Comparison of ENCODE assay signal across 13 cellular contexts in genomic region chr7:139703468-139704307, GRCh38.
DNase-seq lines count a peak whose midpoint lies in the region; ATAC-seq, FAIRE-seq and TF ChIP-seq lines count a peak whose summit lies in the region.
"Had no signal": no experiment of that assay in that cellular context is flagged by ENCODE, and none has a peak within 500 bp of the region (broad histone marks: within the 10 kb centered on the region; RNA-seq: fewer than 3 reads in every experiment).

No MANE protein-coding gene starts in this region.

- no peak for TF ChIP-seq CTCF in nephron (IDR thresholded peaks at IDR 0.05; ENCODE audit: unreplicated experiment in 3 of 3)

- no peak for FAIRE-seq in GM19239 (lab: Jason Lieb, UNC)
- FAIRE-seq: endothelial cell of umbilical vein had no signal

- intact Hi-C loops in activated CD4-positive, alpha-beta T cell treated with anti-CD3 and anti-CD28 coated beads, Interleukin-2, amount 10 ng/mL, durations not matched to agents 24 days and 14 days (cut with micrococcal nuclease), result no loop called here

- no peaks in the 10 kb centered on the region for H3K27me3 Mint-ChIP-seq in nephron (ENCODE audit: low read depth)
- no peaks in the 10 kb centered on the region for H3K27me3 Mint-ChIP-seq in activated CD4-positive, alpha-beta T cell treated with anti-CD3 and anti-CD28 coated beads, Interleukin-2, amount 10 ng/mL, durations not matched to agents 24 days and 14 days

- DNase-seq in NCI-H82 treated with DMSO at 0.1 percent for 48 hours (lab: John Stamatoyannopoulos, UW; ENCODE audit: unreplicated experiment), result no peak
- DNase-seq in GM19239 (ENCODE audit: insufficient read length, low spot score), result no peak
- no peak for DNase-seq in activated CD4-positive, alpha-beta T cell treated with anti-CD3 and anti-CD28 coated beads, Interleukin-2, amount 10 ng/mL, durations not matched to agents 24 days and 14 days
- DNase-seq: activated gamma-delta T cell, DND-41, HCEC 1CT, mesendoderm had no signal

- H3K27ac ChIP-seq in angular gyrus (ENCODE audit: low read depth, low read length), result peak overlapping the region; percentile 57

- ATAC-seq in GM18873 (IDR thresholded peaks at IDR 0.05; ENCODE audit: low FRiP score, unreplicated experiment) (peak; percentile 15), HG02759 (IDR thresholded peaks at IDR 0.05; ENCODE audit: unreplicated experiment) (peak; percentile 33)
- no peak for ATAC-seq in activated CD4-positive, CD25-positive, alpha-beta regulatory T cell treated with anti-CD3 and anti-CD28 coated beads, Interleukin-2, amount 50 U/mL, for 24 hours

- peaks cover 54% of the 10 kb centered on the region for H3K36me3 Mint-ChIP-seq in nephron (ENCODE audit: low read depth)
- peaks cover 2% of the 10 kb centered on the region for H3K36me3 Mint-ChIP-seq in activated CD4-positive, alpha-beta T cell treated with anti-CD3 and anti-CD28 coated beads, Interleukin-2, amount 10 ng/mL, durations not matched to agents 24 days and 14 days (ENCODE audit: low read depth)

- no peaks in the 10 kb centered on the region for H3K9me3 Mint-ChIP-seq in nephron
- H3K9me3 Mint-ChIP-seq in activated CD4-positive, alpha-beta T cell treated with anti-CD3 and anti-CD28 coated beads, Interleukin-2, amount 10 ng/mL, durations not matched to agents 24 days and 14 days, result no peaks in the 10 kb centered on the region

- peaks cover 48% of the 10 kb centered on the region for H3K4me1 Mint-ChIP-seq in nephron
- H3K4me1 Mint-ChIP-seq in activated CD4-positive, alpha-beta T cell treated with anti-CD3 and anti-CD28 coated beads, Interleukin-2, amount 10 ng/mL, durations not matched to agents 24 days and 14 days, result peaks cover 27% of the 10 kb centered on the region

- no peak overlapping the region for H3K4me3 Mint-ChIP-seq in nephron
- H3K4me3 Mint-ChIP-seq in activated CD4-positive, alpha-beta T cell treated with anti-CD3 and anti-CD28 coated beads, Interleukin-2, amount 10 ng/mL, durations not matched to agents 24 days and 14 days, result no peak overlapping the region

- H3K27ac Mint-ChIP-seq in nephron, result peak overlapping the region; percentile 35 to 80 (median 43)
- H3K27ac Mint-ChIP-seq in activated CD4-positive, alpha-beta T cell treated with anti-CD3 and anti-CD28 coated beads, Interleukin-2, amount 10 ng/mL, durations not matched to agents 24 days and 14 days, result no peak overlapping the region

Comparison
In these comparisons a context has a peak if more than half of its experiments do, and no peak if none do; other contexts are left out.
1. ATAC-seq: peak in GM18873 (single experiment) and HG02759 (single experiment); none in activated CD4-positive, CD25-positive, alpha-beta regulatory T cell treated with anti-CD3 and anti-CD28 coated beads, Interleukin-2, amount 50 U/mL, for 24 hours (0 of 2).